Comparison of ENCODE assay signal across 22 cellular contexts in genomic region chr18:68935686-68936085, GRCh38.
DNase-seq lines count a peak whose midpoint lies in the region; ATAC-seq, FAIRE-seq and TF ChIP-seq lines count a peak whose summit lies in the region.
"Had no signal": no experiment of that assay in that cellular context is flagged by ENCODE, and none has a peak within 500 bp of the region (broad histone marks: within the 10 kb centered on the region; RNA-seq: fewer than 3 reads in every experiment).

No MANE protein-coding gene starts in this region.

- TF ChIP-seq POLR2A in HepG2 (IDR thresholded peaks at IDR 0.05; ENCODE audit: insufficient read depth in 1 of 2, low read depth in 2 of 2, low read length in 2 of 2) (no peak), right lobe of liver (IDR thresholded peaks at IDR 0.05) (no peak), GM12878 (IDR thresholded peaks at IDR 0.05; ENCODE audit: low read depth, low read length) (no peak), ovary (IDR thresholded peaks at IDR 0.05) (no peak)

- RAD21 ChIA-PET in GM12878 (lab: Charles Lee; ENCODE audit: unreplicated experiment): no interaction called here

- CTCF ChIA-PET in HepG2 (lab: Yijun Ruan, JAX; ENCODE audit: low intra/inter-chr PET ratio, low total read pairs): no interaction called here
- CTCF ChIA-PET in GM12878 (lab: Yijun Ruan, JAX): interaction anchor here (0.9 kb wide), 1 partner anchor 1150 kb away, joined by 3 read pairs; no protein-coding TSS in a partner anchor

- H3K79me2 ChIP-seq in HepG2 (ENCODE audit: insufficient read depth, low read length) (no peaks in the 10 kb centered on the region), GM12878 (ENCODE audit: control insufficient read depth, insufficient read depth, low read length) (no peaks in the 10 kb centered on the region)

- ATAC-seq in HepG2 (no peak), right lobe of liver (no peak), GM12878 (no peak), HG02973 (IDR thresholded peaks at IDR 0.05; ENCODE audit: unreplicated experiment) (no peak)
- ATAC-seq: A549 had no signal

- TF ChIP-seq EP300 in HepG2 (IDR thresholded peaks at IDR 0.05; ENCODE audit: low read depth in 2 of 2, low read length in 2 of 2) (no peak), HepG2 (CRISPR knock-in tag; IDR thresholded peaks at IDR 0.05; ENCODE audit: borderline replicate concordance) (no peak), Ishikawa (IDR thresholded peaks at IDR 0.05; ENCODE audit: borderline replicate concordance) (no peak), GM12878 (IDR thresholded peaks at IDR 0.05; ENCODE audit: borderline replicate concordance in 1 of 2, control insufficient read depth in 1 of 2, low read depth in 2 of 2, low read length in 2 of 2) (no peak), ovary (IDR thresholded peaks at IDR 0.05) (no peak)

- intact Hi-C loops in HepG2 (cut with micrococcal nuclease; ENCODE audit: unreplicated experiment) (no loop called here), right lobe of liver (cut with DNase I) (no loop called here), GM12878 (cut with micrococcal nuclease; ENCODE audit: unreplicated experiment) (no loop called here), ovary (cut with DNase I) (no loop called here)

- H4K20me1 ChIP-seq in HepG2 (ENCODE audit: insufficient read depth, low read length) (no peaks in the 10 kb centered on the region), GM12878 (ENCODE audit: control insufficient read depth, insufficient read depth) (no peaks in the 10 kb centered on the region)
- H4K20me1 ChIP-seq: BLaER1 treated with 17β-estradiol and CSF1 and Interleukin-3, amounts not matched to agents 10 nM and 100 nM had no signal

- BruUV-seq in HepG2 (replicated peaks; lab: Mats Ljungman, UMichigan) (no TSS peak), GM12878 (replicated peaks; lab: Mats Ljungman, UMichigan) (no TSS peak)

- H3K27me3 ChIP-seq in HepG2 (ENCODE audit: control insufficient read depth in 1 of 2, insufficient read depth in 2 of 2, low read length in 2 of 2) (no peaks in the 10 kb centered on the region), right lobe of liver (no peaks in the 10 kb centered on the region), GM12878 (replicated peaks in 1 of 2; ENCODE audit: control insufficient read depth in 2 of 2, insufficient read depth in 2 of 2, low read length in 1 of 2) (no peaks in the 10 kb centered on the region), ovary (no peaks in the 10 kb centered on the region)
- H3K27me3 ChIP-seq: BE2C; BLaER1 treated with 17β-estradiol and CSF1 and Interleukin-3, amounts not matched to agents 10 nM and 100 nM had no signal

- H3K9ac ChIP-seq in HepG2 (ENCODE audit: insufficient read depth, low read depth, low read length): no peak overlapping the region
- H3K9ac ChIP-seq in GM12878 (ENCODE audit: control insufficient read depth, insufficient read depth, low read length): no peak overlapping the region
- H3K9ac ChIP-seq: BLaER1 treated with 17β-estradiol and CSF1 and Interleukin-3, amounts not matched to agents 10 nM and 100 nM had no signal

- DNase-seq in HepG2 (ENCODE audit: low spot score) (no peak), right lobe of liver (no peak), GM12878 (ENCODE audit: low read depth, low spot score) (no peak), ovary (no peak)
- DNase-seq: 8988T; ACHN; AML-193; BE2C; CD4-positive, alpha-beta T cell; CD8-positive, alpha-beta memory T cell; DMS 273 treated with DMSO at 0.1 percent for 48 hours; DMS79; EL; GDM1; H7; HCEC 1CT; HFFc6 had no signal

- H3K4me3 ChIP-seq in HepG2 (replicated peaks in 1 of 3; ENCODE audit: insufficient read depth in 1 of 3, low read depth in 2 of 3, low read length in 3 of 3) (no peak overlapping the region), right lobe of liver (no peak overlapping the region), GM12878 (no peak overlapping the region), ovary (no peak overlapping the region)
- H3K4me3 ChIP-seq: A549; BLaER1 treated with 17β-estradiol and CSF1 and Interleukin-3, amounts not matched to agents 10 nM and 100 nM had no signal

- TF ChIP-seq RAD21 in HepG2 (CRISPR knock-in tag; IDR thresholded peaks at IDR 0.05) (no peak), Ishikawa (IDR thresholded peaks at IDR 0.05; ENCODE audit: low read depth) (no peak), GM12878 (IDR thresholded peaks at IDR 0.05; ENCODE audit: insufficient read depth, low read depth, low read length) (no peak)

- no peaks in the 10 kb centered on the region for H3K9me3 ChIP-seq in HepG2 (ENCODE audit: low read length)
- no peaks in the 10 kb centered on the region for H3K9me3 ChIP-seq in right lobe of liver
- no peaks in the 10 kb centered on the region for H3K9me3 ChIP-seq in GM12878 (replicated peaks; ENCODE audit: control insufficient read depth, insufficient read depth, low read length)
- H3K9me3 ChIP-seq in ovary: no peaks in the 10 kb centered on the region
- H3K9me3 ChIP-seq: A549; BE2C; BLaER1 treated with 17β-estradiol and CSF1 and Interleukin-3, amounts not matched to agents 10 nM and 100 nM had no signal

- H2AFZ ChIP-seq in HepG2 (ENCODE audit: low read length) (no peak overlapping the region), GM12878 (ENCODE audit: control insufficient read depth, low read depth, low read length) (no peak overlapping the region)

- TF ChIP-seq CTCF in HepG2 (CRISPR knock-in tag; IDR thresholded peaks at IDR 0.05) (no peak), right lobe of liver (IDR thresholded peaks at IDR 0.05) (no peak), GM12878 (IDR thresholded peaks at IDR 0.05 in 2 of 3, conservative IDR thresholded peaks at IDR 0.05 in 1 of 3; ENCODE audit: control insufficient read depth in 2 of 3, extremely low read depth in 1 of 3, insufficient read depth in 1 of 3, low read depth in 3 of 3, low read length in 3 of 3) (no peak), ovary (IDR thresholded peaks at IDR 0.05) (no peak)

- H3K4me1 ChIP-seq in HepG2 (ENCODE audit: insufficient read depth, low read length): peaks cover 5% of the 10 kb centered on the region; the same call in 1 of the 2 replicates
- peaks cover 0 to 6% (median 0%) of the 10 kb centered on the region in 4 donors for H3K4me1 ChIP-seq in right lobe of liver
- H3K4me1 ChIP-seq in GM12878 (ENCODE audit: control insufficient read depth, insufficient read depth, low read length): no peaks in the 10 kb centered on the region
- H3K4me1 ChIP-seq in ovary (ENCODE audit: insufficient read depth): no peaks in the 10 kb centered on the region
- H3K4me1 ChIP-seq: A549; BE2C; BLaER1 treated with 17β-estradiol and CSF1 and Interleukin-3, amounts not matched to agents 10 nM and 100 nM had no signal

- POLR2A ChIA-PET in HepG2 (lab: Yijun Ruan, JAX): no interaction called here
- POLR2A ChIA-PET in GM12878 (lab: Charles Lee): no interaction called here

- H3K27ac ChIP-seq in HepG2 (ENCODE audit: extremely low read length, insufficient read depth, low read length) (no peak overlapping the region), right lobe of liver (no peak overlapping the region), GM12878 (ENCODE audit: control insufficient read depth, insufficient read depth) (no peak overlapping the region), ovary (no peak overlapping the region)
- H3K27ac ChIP-seq: A549; BLaER1 treated with 17β-estradiol and CSF1 and Interleukin-3, amounts not matched to agents 10 nM and 100 nM had no signal

- H3K36me3 ChIP-seq in HepG2 (replicated peaks in 1 of 2; ENCODE audit: control insufficient read depth in 1 of 2, insufficient read depth in 2 of 2, low read length in 2 of 2): no peaks in the 10 kb centered on the region
- no peaks in the 10 kb centered on the region for H3K36me3 ChIP-seq in right lobe of liver
- H3K36me3 ChIP-seq in GM12878 (ENCODE audit: control insufficient read depth in 2 of 2, insufficient read depth in 2 of 2, low read length in 1 of 2): no peaks in the 10 kb centered on the region
- H3K36me3 ChIP-seq in ovary: no peaks in the 10 kb centered on the region
- H3K36me3 ChIP-seq: BE2C; BLaER1 treated with 17β-estradiol and CSF1 and Interleukin-3, amounts not matched to agents 10 nM and 100 nM had no signal

- SMC1A ChIA-PET in GM12878 (lab: Charles Lee; ENCODE audit: uncharacterized antibody, unreplicated experiment): interaction anchor here (1.1 to 1.4 kb wide), 2 partner anchors 8 to 9 kb away, joined by 3 to 4 read pairs; no protein-coding TSS in a partner anchor

- in situ Hi-C loops in HepG2 (cut with HindIII; ENCODE audit: extremely low pct_ligation_motif_present, low pct_unique_long_range_greater_than_20kb) (no loop called here), GM12878 (cut with MboI) (no loop called here)

- H3K4me2 ChIP-seq in HepG2 (ENCODE audit: low read depth, low read length) (no peak overlapping the region), GM12878 (ENCODE audit: control insufficient read depth, insufficient read depth) (no peak overlapping the region)
- H3K4me2 ChIP-seq: A549; BLaER1 treated with 17β-estradiol and CSF1 and Interleukin-3, amounts not matched to agents 10 nM and 100 nM had no signal

- no peak for FAIRE-seq in HepG2 (lab: Jason Lieb, UNC)
- no peak for FAIRE-seq in GM12878 (lab: Jason Lieb, UNC)
- FAIRE-seq: A549, H1 had no signal

TF ChIP-seq in HepG2, 621 proteins besides CTCF, POLR2A, EP300 and RAD21 (continues in another document):
- TF ChIP-seq ZNF10 (CRISPR knock-in tag; IDR thresholded peaks at IDR 0.05; ENCODE audit: borderline replicate concordance, low read depth): no peak

TF ChIP-seq in Ishikawa, 13 proteins besides CTCF, POLR2A, EP300 and RAD21 (continues in another document):
- no peak for TF ChIP-seq MAX (IDR thresholded peaks at IDR 0.05)

TF ChIP-seq in GM12878, 131 proteins besides CTCF, POLR2A, EP300 and RAD21 (continues in another document):
- no peak for TF ChIP-seq FOXM1 (IDR thresholded peaks at IDR 0.05; ENCODE audit: low read depth, low read length)

Comparison
In these comparisons a context has a peak if more than half of its experiments do, and no peak if none do; other contexts are left out.
1. Of the 75 proteins assayed by ChIP-seq in both HepG2 and GM12878: peak only in HepG2: none; only in GM12878: none; in both: REST; in neither: 74.